Comparison of ENCODE assay signal across 8 cellular contexts in the genomic region with DNA sequence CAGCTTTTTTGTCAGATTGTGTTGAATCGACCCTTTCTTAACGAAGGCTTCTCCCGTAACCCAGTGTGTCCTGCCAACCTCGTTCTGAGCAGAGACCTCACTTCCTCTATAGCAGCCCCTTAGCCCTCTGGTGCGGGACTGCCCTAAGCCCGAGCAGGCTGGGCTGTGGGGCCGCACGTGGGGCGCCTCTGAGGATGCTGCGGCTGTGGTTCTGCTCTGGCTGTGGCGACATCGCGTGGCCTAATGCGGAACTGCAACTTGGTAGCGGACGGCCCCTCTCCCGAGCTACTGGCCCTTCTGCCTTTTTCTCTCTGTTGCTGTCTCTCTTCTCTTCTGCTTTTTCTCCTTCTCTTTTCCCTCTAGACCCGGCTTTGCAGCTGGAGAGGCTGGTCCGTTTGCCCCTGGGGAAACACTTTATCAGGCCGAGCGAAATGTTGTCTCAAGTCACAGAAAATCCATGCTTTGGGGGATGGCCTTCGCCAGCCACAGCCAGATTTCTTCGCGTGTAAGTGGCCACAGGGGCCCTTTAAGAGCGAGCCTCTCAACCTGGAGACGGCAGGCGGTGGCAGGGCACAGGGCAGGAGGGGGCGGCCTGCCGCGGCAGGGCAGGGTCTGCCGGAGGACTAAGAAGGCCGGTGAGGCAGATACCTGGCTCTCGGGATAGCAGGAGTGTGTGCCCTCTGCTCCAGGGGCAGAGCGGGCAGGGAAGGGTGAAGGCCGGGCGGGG. TPM values are rescaled to one million over a fixed set of nuclear protein-coding genes. Genes with fewer than 3 reads are reported as not detected.
DNase-seq lines count a peak whose midpoint lies in the region; ATAC-seq and TF ChIP-seq lines count a peak whose summit lies in the region.

No MANE protein-coding gene starts in this region.

- peaks cover 4% of the 10 kb centered on the region for H3K36me3 Mint-ChIP-seq in MCF 10A (ENCODE audit: insufficient read depth, unreplicated experiment)
- no peaks in the 10 kb centered on the region for H3K36me3 Mint-ChIP-seq in immature natural killer cell

- BruUV-seq in MCF 10A (replicated peaks; lab: Mats Ljungman, UMichigan): no TSS peak

- H3K27ac Mint-ChIP-seq in MCF 10A (ENCODE audit: low read depth, unreplicated experiment): no peak overlapping the region
- H3K27ac Mint-ChIP-seq in immature natural killer cell: no peak overlapping the region

- peak; percentile 68 for ATAC-seq in GM19395 (IDR thresholded peaks at IDR 0.05; ENCODE audit: unreplicated experiment)

- peak overlapping the region; percentile 46 for H3K27ac ChIP-seq in WERI-Rb-1

- H3K4me1 Mint-ChIP-seq in MCF 10A (ENCODE audit: insufficient read depth, unreplicated experiment) (peaks cover 27% of the 10 kb centered on the region), immature natural killer cell (peaks cover 7% of the 10 kb centered on the region in 2 donors)

- no peaks in the 10 kb centered on the region for H3K27me3 Mint-ChIP-seq in MCF 10A (ENCODE audit: insufficient read depth, unreplicated experiment)
- H3K27me3 Mint-ChIP-seq in immature natural killer cell (ENCODE audit: low read depth in 3 of 3): peaks cover 2 to 8% (median 3%) of the 10 kb centered on the region in 3 donors

- peaks cover 7% of the 10 kb centered on the region; the same call in 1 of the 2 replicates for H3K4me1 ChIP-seq in BE2C

- H3K9me3 Mint-ChIP-seq in MCF 10A (ENCODE audit: unreplicated experiment) (no peaks in the 10 kb centered on the region), immature natural killer cell (no peaks in the 10 kb centered on the region)

- H3K4me3 ChIP-seq in BE2C (ENCODE audit: low read depth, low read length) (no peak overlapping the region), WERI-Rb-1 (ENCODE audit: low read depth, low read length) (no peak overlapping the region)

- H3K36me3 ChIP-seq in BE2C (no peaks in the 10 kb centered on the region), WERI-Rb-1 (no peaks in the 10 kb centered on the region)

- H3K4me3 Mint-ChIP-seq in MCF 10A (ENCODE audit: unreplicated experiment) (no peak overlapping the region), immature natural killer cell (no peak overlapping the region)

- H3K27me3 ChIP-seq in BE2C (no peaks in the 10 kb centered on the region), WERI-Rb-1 (ENCODE audit: insufficient read depth, low read depth, severe bottlenecking) (no peaks in the 10 kb centered on the region)

- CTCF ChIA-PET in MCF 10A (lab: Yijun Ruan, JAX): interaction anchor here (0.6 to 4.8 kb wide), 43 partner anchors 9 to 986 kb away, joined by 3 to 54 read pairs (median 3); no protein-coding TSS in a partner anchor

- DNase-seq in BE2C: peak; percentile 90
- peak; percentile 26 for DNase-seq in NCI-H1092 treated with DMSO at 0.1 percent for 48 hours (lab: John Stamatoyannopoulos, UW)
- peak; percentile 91 for DNase-seq in WERI-Rb-1
- DNase-seq in MCF 10A (ENCODE audit: unreplicated experiment): peak; percentile 72
- DNase-seq in immature natural killer cell: peak; percentile 64 to 71 (median 71)
- DNase-seq in stimulated activated CD4-positive, alpha-beta T cell treated with anti-CD3 and anti-CD28 coated beads, Interleukin-12 subunit alpha, Interleukin-12 subunit beta, amount 100 ng/mL, for 48 hours (ENCODE audit: low read depth in 2 of 3, low spot score in 1 of 3): peak; percentile 72 to 94 (median 76)
- DNase-seq in NCI-H2107 (lab: John Stamatoyannopoulos, UW): no peak

- TF ChIP-seq CTCF in BE2C (IDR thresholded peaks at IDR 0.05; ENCODE audit: low read depth, low read length) (peak; percentile 90), WERI-Rb-1 (IDR thresholded peaks at IDR 0.05; ENCODE audit: low read depth, low read length) (peak; percentile 92), MCF 10A (IDR thresholded peaks at IDR 0.05; ENCODE audit: unreplicated experiment) (peak; percentile 95)

- H3K9me3 ChIP-seq in BE2C: no peaks in the 10 kb centered on the region
- no peaks in the 10 kb centered on the region for H3K9me3 ChIP-seq in WERI-Rb-1 (ENCODE audit: severe bottlenecking)

- POLR2A ChIA-PET in MCF 10A (lab: Yijun Ruan, JAX): interaction anchor here (0.6 to 1.4 kb wide), 7 partner anchors 9 to 342 kb away, joined by 3 to 4 read pairs (median 4); no protein-coding TSS in a partner anchor

- intact Hi-C loops in MCF 10A (cut with micrococcal nuclease): loop anchor here (1.0 to 10.0 kb wide), 4 partner anchors 16 to 335 kb away; a partner anchor contains a TSS

RNA-seq across cellular contexts. Expression of a gene that starts 19.4 kb away (rescaled TPM):
- polyA plus RNA-seq in BE2C (2012; ENCODE audit: insufficient read depth, insufficient read length, low read depth): 7.3 TPM
- 30.3 and 50.2 TPM in 2 replicates for total RNA-seq in MCF 10A (2022)
- under 1 TPM in 2 of 3 donors, not detected in 1; 0.36 to 0.81 TPM for polyA plus RNA-seq in immature natural killer cell

RNA-seq across cellular contexts. Expression of a gene that starts 57.9 kb away (rescaled TPM):
- 3,656 TPM for polyA plus RNA-seq in BE2C (2012; ENCODE audit: insufficient read depth, insufficient read length, low read depth)
- total RNA-seq in MCF 10A (2022): 2,295 and 2,621 TPM in 2 replicates
- polyA plus RNA-seq in immature natural killer cell: 1,000 to 10,000 TPM in 2 of 3 donors, 100 to 1,000 TPM in 1; 537 to 1,740 (median 1,337) TPM
